1 cellular context compared by ENCODE assay signal in the genomic region with DNA sequence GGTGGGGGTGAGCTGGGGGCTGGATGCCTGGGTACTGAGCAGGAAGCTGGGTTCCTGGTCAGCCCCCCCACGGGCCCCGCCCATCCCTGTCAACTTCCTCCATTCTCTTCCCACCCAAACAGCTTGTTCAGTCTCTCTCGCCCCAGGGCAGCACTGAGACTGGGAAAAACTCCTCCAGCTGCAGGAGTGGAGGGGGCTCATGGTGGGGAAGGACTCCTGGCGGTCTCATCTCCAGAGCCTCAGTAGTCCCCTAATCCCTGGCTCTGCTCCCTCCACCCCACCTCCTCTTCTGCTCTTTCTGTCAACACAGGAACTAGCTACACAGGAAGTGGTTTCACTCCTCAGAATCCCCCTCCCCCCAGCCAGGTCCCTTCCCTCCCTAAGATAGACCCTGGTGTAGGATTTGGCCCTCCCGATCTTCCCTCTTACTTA.
A peak's percentile ranks its signal among the peaks of the same experiment; 100 is the strongest.
TF ChIP-seq lines count a peak whose summit lies in the region.

A gene with protein sequence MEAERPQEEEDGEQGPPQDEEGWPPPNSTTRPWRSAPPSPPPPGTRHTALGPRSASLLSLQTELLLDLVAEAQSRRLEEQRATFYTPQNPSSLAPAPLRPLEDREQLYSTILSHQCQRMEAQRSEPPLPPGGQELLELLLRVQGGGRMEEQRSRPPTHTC (minus strand): TSS at position 36 of the 432 bp plus-strand sequence. CDS start 130 bp downstream, outside the sequence.

TF ChIP-seq in K562, 482 proteins besides CTCF, POLR2A, EP300 and RAD21 (continued from another document and continues in another):
- TF ChIP-seq, protein P1, sequence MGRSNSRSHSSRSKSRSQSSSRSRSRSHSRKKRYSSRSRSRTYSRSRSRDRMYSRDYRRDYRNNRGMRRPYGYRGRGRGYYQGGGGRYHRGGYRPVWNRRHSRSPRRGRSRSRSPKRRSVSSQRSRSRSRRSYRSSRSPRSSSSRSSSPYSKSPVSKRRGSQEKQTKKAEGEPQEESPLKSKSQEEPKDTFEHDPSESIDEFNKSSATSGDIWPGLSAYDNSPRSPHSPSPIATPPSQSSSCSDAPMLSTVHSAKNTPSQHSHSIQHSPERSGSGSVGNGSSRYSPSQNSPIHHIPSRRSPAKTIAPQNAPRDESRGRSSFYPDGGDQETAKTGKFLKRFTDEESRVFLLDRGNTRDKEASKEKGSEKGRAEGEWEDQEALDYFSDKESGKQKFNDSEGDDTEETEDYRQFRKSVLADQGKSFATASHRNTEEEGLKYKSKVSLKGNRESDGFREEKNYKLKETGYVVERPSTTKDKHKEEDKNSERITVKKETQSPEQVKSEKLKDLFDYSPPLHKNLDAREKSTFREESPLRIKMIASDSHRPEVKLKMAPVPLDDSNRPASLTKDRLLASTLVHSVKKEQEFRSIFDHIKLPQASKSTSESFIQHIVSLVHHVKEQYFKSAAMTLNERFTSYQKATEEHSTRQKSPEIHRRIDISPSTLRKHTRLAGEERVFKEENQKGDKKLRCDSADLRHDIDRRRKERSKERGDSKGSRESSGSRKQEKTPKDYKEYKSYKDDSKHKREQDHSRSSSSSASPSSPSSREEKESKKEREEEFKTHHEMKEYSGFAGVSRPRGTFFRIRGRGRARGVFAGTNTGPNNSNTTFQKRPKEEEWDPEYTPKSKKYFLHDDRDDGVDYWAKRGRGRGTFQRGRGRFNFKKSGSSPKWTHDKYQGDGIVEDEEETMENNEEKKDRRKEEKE (IDR thresholded peaks at IDR 0.05; ENCODE audit: borderline replicate concordance in 1 of 2, control insufficient read depth in 1 of 2, low read depth in 2 of 2, low read length in 1 of 2) = no peak
- TF ChIP-seq RBM17 (IDR thresholded peaks at IDR 0.05; ENCODE audit: borderline replicate concordance, low read depth, low read length) (no peak), ZNF764 (CRISPR knock-in tag; IDR thresholded peaks at IDR 0.05; ENCODE audit: low read depth) (no peak), RCOR1 (IDR thresholded peaks at IDR 0.05; ENCODE audit: borderline replicate concordance in 1 of 2, low read depth in 2 of 2, low read length in 2 of 2) (peak in 1 of 2 experiments; percentile 31; a peak in 1 of 4 replicates), CBFB (CRISPR knock-in tag; IDR thresholded peaks at IDR 0.05) (no peak), E2F3 (CRISPR knock-in tag; IDR thresholded peaks at IDR 0.05) (0 out of 2 replicates have a peak, but pooled peaks have one; percentile 13), ZFP1 (CRISPR knock-in tag; IDR thresholded peaks at IDR 0.05) (no peak), TEAD2 (tag; IDR thresholded peaks at IDR 0.05) (no peak), SREBF1 (IDR thresholded peaks at IDR 0.05; ENCODE audit: borderline replicate concordance, low read depth, low read length) (no peak), GATAD2B (IDR thresholded peaks at IDR 0.05; ENCODE audit: borderline replicate concordance) (peak; percentile 64; the same call in 1 of the 2 replicates), CBX2 (IDR thresholded peaks at IDR 0.05; ENCODE audit: insufficient read depth, low read length, poor library complexity, severe bottlenecking) (no peak), ATF7 (IDR thresholded peaks at IDR 0.05) (peak; percentile 66), NFIX (CRISPR knock-in tag; IDR thresholded peaks at IDR 0.05; ENCODE audit: low read depth) (no peak), CXXC5 (CRISPR knock-in tag; IDR thresholded peaks at IDR 0.05) (peak; percentile 48), PHTF2 (CRISPR knock-in tag; IDR thresholded peaks at IDR 0.05) (no peak), ZNF140 (CRISPR knock-in tag; IDR thresholded peaks at IDR 0.05) (no peak), IFI16 (CRISPR knock-in tag; IDR thresholded peaks at IDR 0.05) (no peak), PML (IDR thresholded peaks at IDR 0.05; ENCODE audit: low read length) (peak; percentile 32; the same call in 1 of the 2 replicates), ZFP36 (IDR thresholded peaks at IDR 0.05; ENCODE audit: low read depth, low read length, partially characterized antibody) (no peak), GABPA (tag; conservative IDR thresholded peaks at IDR 0.05; ENCODE audit: low read depth) (peak; percentile 92), ZNF79 (CRISPR knock-in tag; IDR thresholded peaks at IDR 0.05; ENCODE audit: low read depth) (no peak), KLF1 (tag; IDR thresholded peaks at IDR 0.05) (0 out of 2 replicates have a peak, but pooled peaks have one; percentile 22), FOXM1 (IDR thresholded peaks at IDR 0.05; ENCODE audit: low read depth) (no peak), FOXM1 (CRISPR knock-in tag; IDR thresholded peaks at IDR 0.05; ENCODE audit: low read depth) (no peak), POLR2B (IDR thresholded peaks at IDR 0.05; ENCODE audit: low read depth, partially characterized antibody) (peak; percentile 68), SNIP1 (IDR thresholded peaks at IDR 0.05; ENCODE audit: low read depth) (no peak), EP400 (IDR thresholded peaks at IDR 0.05) (peak; percentile 65), XRCC4 (IDR thresholded peaks at IDR 0.05; ENCODE audit: extremely low read depth, insufficient read depth, insufficient read length) (no peak), DACH1 (IDR thresholded peaks at IDR 0.05; ENCODE audit: partially characterized antibody) (no peak), SP2 (IDR thresholded peaks at IDR 0.05; ENCODE audit: extremely low read depth, low read depth, low read length, poor library complexity, severe bottlenecking) (no peak), ADNP (tag; IDR thresholded peaks at IDR 0.05) (no peak), RNF2 (IDR thresholded peaks at IDR 0.05) (peak; percentile 91; the same call in 1 of the 2 replicates), ZNF551 (CRISPR knock-in tag; IDR thresholded peaks at IDR 0.05) (no peak), NELFE (IDR thresholded peaks at IDR 0.05; ENCODE audit: insufficient read depth, insufficient read length) (no peak), MYNN (IDR thresholded peaks at IDR 0.05) (peak; percentile 62; the same call in 1 of the 2 replicates), MYNN (CRISPR knock-in tag; IDR thresholded peaks at IDR 0.05) (no peak), SAFB2 (IDR thresholded peaks at IDR 0.05; ENCODE audit: borderline replicate concordance, low read depth, low read length, severe bottlenecking) (no peak)
- TF ChIP-seq, protein P2, sequence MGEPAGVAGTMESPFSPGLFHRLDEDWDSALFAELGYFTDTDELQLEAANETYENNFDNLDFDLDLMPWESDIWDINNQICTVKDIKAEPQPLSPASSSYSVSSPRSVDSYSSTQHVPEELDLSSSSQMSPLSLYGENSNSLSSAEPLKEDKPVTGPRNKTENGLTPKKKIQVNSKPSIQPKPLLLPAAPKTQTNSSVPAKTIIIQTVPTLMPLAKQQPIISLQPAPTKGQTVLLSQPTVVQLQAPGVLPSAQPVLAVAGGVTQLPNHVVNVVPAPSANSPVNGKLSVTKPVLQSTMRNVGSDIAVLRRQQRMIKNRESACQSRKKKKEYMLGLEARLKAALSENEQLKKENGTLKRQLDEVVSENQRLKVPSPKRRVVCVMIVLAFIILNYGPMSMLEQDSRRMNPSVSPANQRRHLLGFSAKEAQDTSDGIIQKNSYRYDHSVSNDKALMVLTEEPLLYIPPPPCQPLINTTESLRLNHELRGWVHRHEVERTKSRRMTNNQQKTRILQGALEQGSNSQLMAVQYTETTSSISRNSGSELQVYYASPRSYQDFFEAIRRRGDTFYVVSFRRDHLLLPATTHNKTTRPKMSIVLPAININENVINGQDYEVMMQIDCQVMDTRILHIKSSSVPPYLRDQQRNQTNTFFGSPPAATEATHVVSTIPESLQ (CRISPR knock-in tag; IDR thresholded peaks at IDR 0.05) = no peak
- TF ChIP-seq, protein P3, sequence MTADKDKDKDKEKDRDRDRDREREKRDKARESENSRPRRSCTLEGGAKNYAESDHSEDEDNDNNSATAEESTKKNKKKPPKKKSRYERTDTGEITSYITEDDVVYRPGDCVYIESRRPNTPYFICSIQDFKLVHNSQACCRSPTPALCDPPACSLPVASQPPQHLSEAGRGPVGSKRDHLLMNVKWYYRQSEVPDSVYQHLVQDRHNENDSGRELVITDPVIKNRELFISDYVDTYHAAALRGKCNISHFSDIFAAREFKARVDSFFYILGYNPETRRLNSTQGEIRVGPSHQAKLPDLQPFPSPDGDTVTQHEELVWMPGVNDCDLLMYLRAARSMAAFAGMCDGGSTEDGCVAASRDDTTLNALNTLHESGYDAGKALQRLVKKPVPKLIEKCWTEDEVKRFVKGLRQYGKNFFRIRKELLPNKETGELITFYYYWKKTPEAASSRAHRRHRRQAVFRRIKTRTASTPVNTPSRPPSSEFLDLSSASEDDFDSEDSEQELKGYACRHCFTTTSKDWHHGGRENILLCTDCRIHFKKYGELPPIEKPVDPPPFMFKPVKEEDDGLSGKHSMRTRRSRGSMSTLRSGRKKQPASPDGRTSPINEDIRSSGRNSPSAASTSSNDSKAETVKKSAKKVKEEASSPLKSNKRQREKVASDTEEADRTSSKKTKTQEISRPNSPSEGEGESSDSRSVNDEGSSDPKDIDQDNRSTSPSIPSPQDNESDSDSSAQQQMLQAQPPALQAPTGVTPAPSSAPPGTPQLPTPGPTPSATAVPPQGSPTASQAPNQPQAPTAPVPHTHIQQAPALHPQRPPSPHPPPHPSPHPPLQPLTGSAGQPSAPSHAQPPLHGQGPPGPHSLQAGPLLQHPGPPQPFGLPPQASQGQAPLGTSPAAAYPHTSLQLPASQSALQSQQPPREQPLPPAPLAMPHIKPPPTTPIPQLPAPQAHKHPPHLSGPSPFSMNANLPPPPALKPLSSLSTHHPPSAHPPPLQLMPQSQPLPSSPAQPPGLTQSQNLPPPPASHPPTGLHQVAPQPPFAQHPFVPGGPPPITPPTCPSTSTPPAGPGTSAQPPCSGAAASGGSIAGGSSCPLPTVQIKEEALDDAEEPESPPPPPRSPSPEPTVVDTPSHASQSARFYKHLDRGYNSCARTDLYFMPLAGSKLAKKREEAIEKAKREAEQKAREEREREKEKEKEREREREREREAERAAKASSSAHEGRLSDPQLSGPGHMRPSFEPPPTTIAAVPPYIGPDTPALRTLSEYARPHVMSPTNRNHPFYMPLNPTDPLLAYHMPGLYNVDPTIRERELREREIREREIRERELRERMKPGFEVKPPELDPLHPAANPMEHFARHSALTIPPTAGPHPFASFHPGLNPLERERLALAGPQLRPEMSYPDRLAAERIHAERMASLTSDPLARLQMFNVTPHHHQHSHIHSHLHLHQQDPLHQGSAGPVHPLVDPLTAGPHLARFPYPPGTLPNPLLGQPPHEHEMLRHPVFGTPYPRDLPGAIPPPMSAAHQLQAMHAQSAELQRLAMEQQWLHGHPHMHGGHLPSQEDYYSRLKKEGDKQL (CRISPR knock-in tag; IDR thresholded peaks at IDR 0.05; ENCODE audit: borderline replicate concordance) = no peak
- TF ChIP-seq, protein P4, sequence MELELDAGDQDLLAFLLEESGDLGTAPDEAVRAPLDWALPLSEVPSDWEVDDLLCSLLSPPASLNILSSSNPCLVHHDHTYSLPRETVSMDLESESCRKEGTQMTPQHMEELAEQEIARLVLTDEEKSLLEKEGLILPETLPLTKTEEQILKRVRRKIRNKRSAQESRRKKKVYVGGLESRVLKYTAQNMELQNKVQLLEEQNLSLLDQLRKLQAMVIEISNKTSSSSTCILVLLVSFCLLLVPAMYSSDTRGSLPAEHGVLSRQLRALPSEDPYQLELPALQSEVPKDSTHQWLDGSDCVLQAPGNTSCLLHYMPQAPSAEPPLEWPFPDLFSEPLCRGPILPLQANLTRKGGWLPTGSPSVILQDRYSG (tag; conservative IDR thresholded peaks at IDR 0.05; ENCODE audit: low read depth) = no peak
- TF ChIP-seq, protein P5, sequence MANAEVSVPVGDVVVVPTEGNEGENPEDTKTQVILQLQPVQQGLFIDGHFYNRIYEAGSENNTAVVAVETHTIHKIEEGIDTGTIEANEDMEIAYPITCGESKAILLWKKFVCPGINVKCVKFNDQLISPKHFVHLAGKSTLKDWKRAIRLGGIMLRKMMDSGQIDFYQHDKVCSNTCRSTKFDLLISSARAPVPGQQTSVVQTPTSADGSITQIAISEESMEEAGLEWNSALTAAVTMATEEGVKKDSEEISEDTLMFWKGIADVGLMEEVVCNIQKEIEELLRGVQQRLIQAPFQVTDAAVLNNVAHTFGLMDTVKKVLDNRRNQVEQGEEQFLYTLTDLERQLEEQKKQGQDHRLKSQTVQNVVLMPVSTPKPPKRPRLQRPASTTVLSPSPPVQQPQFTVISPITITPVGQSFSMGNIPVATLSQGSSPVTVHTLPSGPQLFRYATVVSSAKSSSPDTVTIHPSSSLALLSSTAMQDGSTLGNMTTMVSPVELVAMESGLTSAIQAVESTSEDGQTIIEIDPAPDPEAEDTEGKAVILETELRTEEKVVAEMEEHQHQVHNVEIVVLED (CRISPR knock-in tag; IDR thresholded peaks at IDR 0.05) = no peak; the same call in 1 of the 2 replicates
- TF ChIP-seq, protein P6, sequence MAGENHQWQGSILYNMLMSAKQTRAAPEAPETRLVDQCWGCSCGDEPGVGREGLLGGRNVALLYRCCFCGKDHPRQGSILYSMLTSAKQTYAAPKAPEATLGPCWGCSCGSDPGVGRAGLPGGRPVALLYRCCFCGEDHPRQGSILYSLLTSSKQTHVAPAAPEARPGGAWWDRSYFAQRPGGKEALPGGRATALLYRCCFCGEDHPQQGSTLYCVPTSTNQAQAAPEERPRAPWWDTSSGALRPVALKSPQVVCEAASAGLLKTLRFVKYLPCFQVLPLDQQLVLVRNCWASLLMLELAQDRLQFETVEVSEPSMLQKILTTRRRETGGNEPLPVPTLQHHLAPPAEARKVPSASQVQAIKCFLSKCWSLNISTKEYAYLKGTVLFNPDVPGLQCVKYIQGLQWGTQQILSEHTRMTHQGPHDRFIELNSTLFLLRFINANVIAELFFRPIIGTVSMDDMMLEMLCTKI (IDR thresholded peaks at IDR 0.05; ENCODE audit: partially characterized antibody) = no peak
- TF ChIP-seq, protein P7, sequence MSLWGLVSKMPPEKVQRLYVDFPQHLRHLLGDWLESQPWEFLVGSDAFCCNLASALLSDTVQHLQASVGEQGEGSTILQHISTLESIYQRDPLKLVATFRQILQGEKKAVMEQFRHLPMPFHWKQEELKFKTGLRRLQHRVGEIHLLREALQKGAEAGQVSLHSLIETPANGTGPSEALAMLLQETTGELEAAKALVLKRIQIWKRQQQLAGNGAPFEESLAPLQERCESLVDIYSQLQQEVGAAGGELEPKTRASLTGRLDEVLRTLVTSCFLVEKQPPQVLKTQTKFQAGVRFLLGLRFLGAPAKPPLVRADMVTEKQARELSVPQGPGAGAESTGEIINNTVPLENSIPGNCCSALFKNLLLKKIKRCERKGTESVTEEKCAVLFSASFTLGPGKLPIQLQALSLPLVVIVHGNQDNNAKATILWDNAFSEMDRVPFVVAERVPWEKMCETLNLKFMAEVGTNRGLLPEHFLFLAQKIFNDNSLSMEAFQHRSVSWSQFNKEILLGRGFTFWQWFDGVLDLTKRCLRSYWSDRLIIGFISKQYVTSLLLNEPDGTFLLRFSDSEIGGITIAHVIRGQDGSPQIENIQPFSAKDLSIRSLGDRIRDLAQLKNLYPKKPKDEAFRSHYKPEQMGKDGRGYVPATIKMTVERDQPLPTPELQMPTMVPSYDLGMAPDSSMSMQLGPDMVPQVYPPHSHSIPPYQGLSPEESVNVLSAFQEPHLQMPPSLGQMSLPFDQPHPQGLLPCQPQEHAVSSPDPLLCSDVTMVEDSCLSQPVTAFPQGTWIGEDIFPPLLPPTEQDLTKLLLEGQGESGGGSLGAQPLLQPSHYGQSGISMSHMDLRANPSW (CRISPR knock-in tag; IDR thresholded peaks at IDR 0.05) = no peak
